Comparison of ENCODE assay signal across 1 cellular context in the genomic region with DNA sequence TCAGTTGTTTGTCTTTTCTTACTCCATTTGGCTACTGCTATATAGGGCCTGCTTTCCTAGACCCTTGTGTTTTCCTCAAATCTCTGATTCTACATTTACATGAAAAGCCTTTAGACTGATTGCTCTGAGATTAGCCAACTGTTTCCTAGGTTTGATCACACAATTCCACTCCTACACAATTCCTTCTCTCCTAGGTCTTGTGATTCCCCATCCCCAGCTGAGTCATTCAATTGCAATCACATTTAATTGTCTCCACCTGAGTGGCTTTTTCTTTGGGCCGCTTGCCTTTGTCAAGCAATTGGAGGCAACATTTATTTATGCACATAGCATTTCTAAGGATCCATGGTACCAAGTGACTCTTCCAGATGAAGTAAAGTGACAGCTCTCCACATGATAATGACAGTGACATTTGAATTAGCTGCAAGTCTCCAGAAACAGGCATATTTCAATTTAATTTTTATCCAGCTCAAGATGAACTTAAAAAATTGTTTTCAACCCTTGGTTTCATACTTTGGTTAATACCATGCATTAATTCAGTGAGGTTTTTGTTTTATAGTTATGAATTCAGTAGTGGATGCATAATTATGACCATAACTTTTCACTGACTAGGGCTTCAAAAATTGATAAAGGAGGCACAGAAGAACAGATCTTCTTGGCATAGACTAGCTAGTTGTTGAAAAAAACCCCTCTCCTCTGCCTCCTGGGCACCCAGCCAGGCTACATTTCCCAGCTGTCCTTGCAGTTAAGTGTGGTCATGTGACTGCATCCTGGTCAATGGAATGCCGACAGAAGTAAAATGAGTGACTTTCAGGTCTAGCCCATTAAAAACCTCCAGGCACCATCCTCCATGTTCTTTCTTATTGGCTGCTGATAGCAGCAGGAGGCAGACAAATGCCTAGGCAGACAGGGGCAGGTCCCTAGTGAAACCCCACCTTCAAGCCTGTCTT.
TF ChIP-seq lines count a peak whose summit lies in the region.

No MANE protein-coding gene starts in this region.

TF ChIP-seq in H1, 55 proteins besides CTCF, POLR2A, EP300 and RAD21 (continued from another document):
- TF ChIP-seq, protein P1, sequence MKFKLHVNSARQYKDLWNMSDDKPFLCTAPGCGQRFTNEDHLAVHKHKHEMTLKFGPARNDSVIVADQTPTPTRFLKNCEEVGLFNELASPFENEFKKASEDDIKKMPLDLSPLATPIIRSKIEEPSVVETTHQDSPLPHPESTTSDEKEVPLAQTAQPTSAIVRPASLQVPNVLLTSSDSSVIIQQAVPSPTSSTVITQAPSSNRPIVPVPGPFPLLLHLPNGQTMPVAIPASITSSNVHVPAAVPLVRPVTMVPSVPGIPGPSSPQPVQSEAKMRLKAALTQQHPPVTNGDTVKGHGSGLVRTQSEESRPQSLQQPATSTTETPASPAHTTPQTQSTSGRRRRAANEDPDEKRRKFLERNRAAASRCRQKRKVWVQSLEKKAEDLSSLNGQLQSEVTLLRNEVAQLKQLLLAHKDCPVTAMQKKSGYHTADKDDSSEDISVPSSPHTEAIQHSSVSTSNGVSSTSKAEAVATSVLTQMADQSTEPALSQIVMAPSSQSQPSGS (IDR thresholded peaks at IDR 0.05; ENCODE audit: low read length), result no peak; the same call in 1 of the 2 replicates
- TF ChIP-seq, protein P2, sequence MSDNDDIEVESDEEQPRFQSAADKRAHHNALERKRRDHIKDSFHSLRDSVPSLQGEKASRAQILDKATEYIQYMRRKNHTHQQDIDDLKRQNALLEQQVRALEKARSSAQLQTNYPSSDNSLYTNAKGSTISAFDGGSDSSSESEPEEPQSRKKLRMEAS (IDR thresholded peaks at IDR 0.05), result peak; percentile 50; the same call in 1 of the 2 replicates
- TF ChIP-seq PHF8 (conservative IDR thresholded peaks at IDR 0.05; ENCODE audit: low read depth, low read length) (no peak), POU5F1 (IDR thresholded peaks at IDR 0.05; ENCODE audit: low read depth, low read length) (no peak), TBP (IDR thresholded peaks at IDR 0.05; ENCODE audit: low read depth, low read length) (no peak), SAP30 (IDR thresholded peaks at IDR 0.05; ENCODE audit: insufficient read depth, insufficient replicate concordance, low read length) (peak; percentile 34), NRF1 (IDR thresholded peaks at IDR 0.05; ENCODE audit: low read depth, low read length) (no peak), YY1 (IDR thresholded peaks at IDR 0.05; ENCODE audit: low read depth, low read length) (no peak), TCF12 (IDR thresholded peaks at IDR 0.05; ENCODE audit: low read depth, low read length) (0 out of 2 replicates have a peak, but pooled peaks have one; percentile 27), CHD2 (IDR thresholded peaks at IDR 0.05; ENCODE audit: low read length) (no peak), POLR2AphosphoS5 (IDR thresholded peaks at IDR 0.05; ENCODE audit: low read depth, low read length) (no peak), EGR1 (IDR thresholded peaks at IDR 0.05; ENCODE audit: borderline replicate concordance, low read depth, low read length) (no peak), KDM1A (IDR thresholded peaks at IDR 0.05; ENCODE audit: borderline replicate concordance, low read length) (no peak), CHD1 (IDR thresholded peaks at IDR 0.05; ENCODE audit: low read depth, low read length) (no peak)
- TF ChIP-seq, protein P3, sequence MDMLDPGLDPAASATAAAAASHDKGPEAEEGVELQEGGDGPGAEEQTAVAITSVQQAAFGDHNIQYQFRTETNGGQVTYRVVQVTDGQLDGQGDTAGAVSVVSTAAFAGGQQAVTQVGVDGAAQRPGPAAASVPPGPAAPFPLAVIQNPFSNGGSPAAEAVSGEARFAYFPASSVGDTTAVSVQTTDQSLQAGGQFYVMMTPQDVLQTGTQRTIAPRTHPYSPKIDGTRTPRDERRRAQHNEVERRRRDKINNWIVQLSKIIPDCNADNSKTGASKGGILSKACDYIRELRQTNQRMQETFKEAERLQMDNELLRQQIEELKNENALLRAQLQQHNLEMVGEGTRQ (IDR thresholded peaks at IDR 0.05; ENCODE audit: low read length), result no peak
TF ChIP-seq in H1: peak in this region for 9.
